Comparison of ENCODE assay signal across 14 cellular contexts in the genomic region with DNA sequence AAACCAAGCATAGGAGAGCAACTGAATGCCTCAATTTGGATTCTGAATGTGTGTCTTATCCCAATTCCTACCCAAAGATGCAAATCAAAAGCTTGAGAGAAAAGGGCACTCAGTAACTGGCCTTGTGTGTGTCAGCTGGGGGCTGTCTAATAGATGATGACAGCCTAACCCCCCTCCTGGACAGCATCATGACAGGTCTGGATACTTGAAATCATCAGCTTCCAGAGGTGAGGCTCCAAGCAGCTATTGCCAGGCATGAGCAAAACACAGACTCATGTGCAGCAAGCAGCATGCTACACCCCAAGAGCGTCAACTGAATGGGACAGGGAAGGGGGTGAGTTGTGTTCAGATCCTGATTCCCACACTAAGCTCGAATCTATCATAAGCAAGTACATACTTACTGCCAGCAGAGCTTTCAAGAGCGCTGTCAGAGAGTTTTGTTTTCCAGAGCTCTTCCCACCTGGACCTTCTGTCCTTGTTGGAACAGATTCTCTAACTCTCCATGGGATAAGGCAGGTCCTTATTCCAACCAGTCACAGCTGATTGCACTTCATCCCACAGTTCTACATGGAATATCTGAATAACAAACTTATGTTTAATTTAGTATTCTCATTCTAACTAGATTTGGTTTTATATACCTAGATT.
A peak's percentile ranks its signal among the peaks of the same experiment; 100 is the strongest.
DNase-seq lines count a peak whose midpoint lies in the region; ATAC-seq lines count a peak whose summit lies in the region.
"Had no signal": no experiment of that assay in that cellular context is flagged by ENCODE, and none has a peak within 500 bp of the region (broad histone marks: within the 10 kb centered on the region; RNA-seq: fewer than 3 reads in every experiment).

No MANE protein-coding gene starts in this region.

- no peaks in the 10 kb centered on the region for H3K4me1 ChIP-seq in naive thymus-derived CD4-positive, alpha-beta T cell (ENCODE audit: control insufficient read depth in 2 of 2, insufficient read depth in 2 of 2, low read length in 2 of 2)

- H3K27ac Mint-ChIP-seq in activated CD4-positive, alpha-beta T cell treated with anti-CD3 and anti-CD28 coated beads, Interleukin-2, amount 10 ng/mL, durations not matched to agents 24 days and 14 days: no peak overlapping the region
- no peak overlapping the region for H3K27ac Mint-ChIP-seq in activated CD4-positive, alpha-beta T cell treated with anti-CD3 and anti-CD28 coated beads, Interleukin-2, amount 10 ng/mL, durations not matched to agents 7 days and 5 days
- H3K27ac Mint-ChIP-seq in naive thymus-derived CD4-positive, alpha-beta T cell: no peak overlapping the region
- H3K27ac Mint-ChIP-seq: CD8-positive, alpha-beta T cell had no signal

- H3K27me3 Mint-ChIP-seq in activated CD4-positive, alpha-beta T cell treated with anti-CD3 and anti-CD28 coated beads, Interleukin-2, amount 10 ng/mL, durations not matched to agents 24 days and 14 days: peaks cover under 1% of the 10 kb centered on the region
- no peaks in the 10 kb centered on the region for H3K27me3 Mint-ChIP-seq in activated CD4-positive, alpha-beta T cell treated with anti-CD3 and anti-CD28 coated beads, Interleukin-2, amount 10 ng/mL, durations not matched to agents 7 days and 5 days
- H3K27me3 Mint-ChIP-seq in naive thymus-derived CD4-positive, alpha-beta T cell: peaks cover 0 to 12% (median 5%) of the 10 kb centered on the region in 5 donors

- H3K9me3 Mint-ChIP-seq in activated CD4-positive, alpha-beta T cell treated with anti-CD3 and anti-CD28 coated beads, Interleukin-2, amount 10 ng/mL, durations not matched to agents 24 days and 14 days: no peaks in the 10 kb centered on the region
- H3K9me3 Mint-ChIP-seq in activated CD4-positive, alpha-beta T cell treated with anti-CD3 and anti-CD28 coated beads, Interleukin-2, amount 10 ng/mL, durations not matched to agents 7 days and 5 days: no peaks in the 10 kb centered on the region
- H3K9me3 Mint-ChIP-seq in naive thymus-derived CD4-positive, alpha-beta T cell: peaks cover 0 to 10% (median 2%) of the 10 kb centered on the region in 11 donors
- H3K9me3 Mint-ChIP-seq: CD8-positive, alpha-beta T cell; H9 had no signal

- H3K4me1 Mint-ChIP-seq in activated CD4-positive, alpha-beta T cell treated with anti-CD3 and anti-CD28 coated beads, Interleukin-2, amount 10 ng/mL, durations not matched to agents 24 days and 14 days: no peaks in the 10 kb centered on the region
- H3K4me1 Mint-ChIP-seq in activated CD4-positive, alpha-beta T cell treated with anti-CD3 and anti-CD28 coated beads, Interleukin-2, amount 10 ng/mL, durations not matched to agents 7 days and 5 days: no peaks in the 10 kb centered on the region
- H3K4me1 Mint-ChIP-seq in naive thymus-derived CD4-positive, alpha-beta T cell: no peaks in the 10 kb centered on the region

- H3K36me3 Mint-ChIP-seq in activated CD4-positive, alpha-beta T cell treated with anti-CD3 and anti-CD28 coated beads, Interleukin-2, amount 10 ng/mL, durations not matched to agents 24 days and 14 days (ENCODE audit: low read depth): no peaks in the 10 kb centered on the region
- H3K36me3 Mint-ChIP-seq in activated CD4-positive, alpha-beta T cell treated with anti-CD3 and anti-CD28 coated beads, Interleukin-2, amount 10 ng/mL, durations not matched to agents 7 days and 5 days (ENCODE audit: low read depth): no peaks in the 10 kb centered on the region
- no peaks in the 10 kb centered on the region for H3K36me3 Mint-ChIP-seq in naive thymus-derived CD4-positive, alpha-beta T cell
- H3K36me3 Mint-ChIP-seq: CD8-positive, alpha-beta T cell had no signal

- H3K4me3 Mint-ChIP-seq in activated CD4-positive, alpha-beta T cell treated with anti-CD3 and anti-CD28 coated beads, Interleukin-2, amount 10 ng/mL, durations not matched to agents 24 days and 14 days: no peak overlapping the region
- no peak overlapping the region for H3K4me3 Mint-ChIP-seq in activated CD4-positive, alpha-beta T cell treated with anti-CD3 and anti-CD28 coated beads, Interleukin-2, amount 10 ng/mL, durations not matched to agents 7 days and 5 days
- H3K4me3 Mint-ChIP-seq in naive thymus-derived CD4-positive, alpha-beta T cell: no peak overlapping the region
- H3K4me3 Mint-ChIP-seq: CD8-positive, alpha-beta T cell; H9 had no signal

- H3K27ac ChIP-seq in naive thymus-derived CD4-positive, alpha-beta T cell (ENCODE audit: low read depth, low read length): no peak overlapping the region
- H3K27ac ChIP-seq: BLaER1 treated with 17β-estradiol and CSF1 and Interleukin-3, amounts not matched to agents 10 nM and 100 nM had no signal

- H3K36me3 ChIP-seq in naive thymus-derived CD4-positive, alpha-beta T cell (ENCODE audit: control insufficient read depth in 2 of 3, insufficient read depth in 3 of 3, low read length in 3 of 3): no peaks in the 10 kb centered on the region
- H3K36me3 ChIP-seq: BLaER1 treated with 17β-estradiol and CSF1 and Interleukin-3, amounts not matched to agents 10 nM and 100 nM had no signal

- POLR2A ChIA-PET in activated CD4-positive, alpha-beta T cell treated with anti-CD3 and anti-CD28 coated beads, Interleukin-2, amount 10 ng/mL, durations not matched to agents 7 days and 5 days (lab: Charles Lee): no interaction called here
- POLR2A ChIA-PET in naive thymus-derived CD4-positive, alpha-beta T cell (lab: Charles Lee): no interaction called here

- CTCF ChIA-PET in activated CD4-positive, alpha-beta T cell treated with anti-CD3 and anti-CD28 coated beads, Interleukin-2, amount 10 ng/mL, durations not matched to agents 7 days and 5 days (lab: Charles Lee): no interaction called here
- CTCF ChIA-PET in naive thymus-derived CD4-positive, alpha-beta T cell (lab: Charles Lee): no interaction called here

- no peaks in the 10 kb centered on the region for H3K27me3 ChIP-seq in naive thymus-derived CD4-positive, alpha-beta T cell (ENCODE audit: control insufficient read depth in 2 of 2, insufficient read depth in 2 of 2, low read length in 2 of 2)
- H3K27me3 ChIP-seq: BLaER1 treated with 17β-estradiol and CSF1 and Interleukin-3, amounts not matched to agents 10 nM and 100 nM had no signal

- peak; percentile 19 for DNase-seq in activated CD4-positive, alpha-beta T cell treated with anti-CD3 and anti-CD28 coated beads, Interleukin-2, amount 10 ng/mL, durations not matched to agents 24 days and 14 days
- DNase-seq in activated CD4-positive, alpha-beta T cell treated with anti-CD3 and anti-CD28 coated beads, Interleukin-2, amount 10 ng/mL, durations not matched to agents 7 days and 5 days: no peak
- DNase-seq in left ventricle myocardium superior: no peak
- DNase-seq in cardiac septum (ENCODE audit: low spot score): no peak
- peak; percentile 42 for DNase-seq in cerebellum (ENCODE audit: low spot score)
- no peak for DNase-seq in naive thymus-derived CD4-positive, alpha-beta T cell
- DNase-seq: 8988T; Calu3; CD8-positive, alpha-beta T cell; DMS79 treated with DMSO at 0.1 percent for 48 hours; H9 had no signal

- H3K4me3 ChIP-seq in naive thymus-derived CD4-positive, alpha-beta T cell (ENCODE audit: low read length): no peak overlapping the region
- H3K4me3 ChIP-seq: BLaER1 treated with 17β-estradiol and CSF1 and Interleukin-3, amounts not matched to agents 10 nM and 100 nM; GM12878 had no signal

- no peaks in the 10 kb centered on the region for H3K9me3 ChIP-seq in naive thymus-derived CD4-positive, alpha-beta T cell (ENCODE audit: control insufficient read depth in 2 of 3, low read length in 3 of 3)
- H3K9me3 ChIP-seq: BLaER1 treated with 17β-estradiol and CSF1 and Interleukin-3, amounts not matched to agents 10 nM and 100 nM had no signal

- ATAC-seq in left ventricle myocardium superior (peak; percentile 38), GM19351 (IDR thresholded peaks at IDR 0.05; ENCODE audit: unreplicated experiment) (no peak)
- ATAC-seq in naive thymus-derived CD4-positive, alpha-beta T cell: no peak
- ATAC-seq: CD8-positive, alpha-beta T cell; GM12878 had no signal

- intact Hi-C loops in activated CD4-positive, alpha-beta T cell treated with anti-CD3 and anti-CD28 coated beads, Interleukin-2, amount 10 ng/mL, durations not matched to agents 24 days and 14 days (cut with micrococcal nuclease): no loop called here
- intact Hi-C loops in left ventricle myocardium superior (cut with micrococcal nuclease) (no loop called here), cardiac septum (cut with DNase I) (no loop called here)
- intact Hi-C loops in naive thymus-derived CD4-positive, alpha-beta T cell (cut with micrococcal nuclease): no loop called here

Comparison
In these comparisons a context has a peak if more than half of its experiments do, and no peak if none do; other contexts are left out.
1. DNase-seq: peak in activated CD4-positive, alpha-beta T cell treated with anti-CD3 and anti-CD28 coated beads, Interleukin-2, amount 10 ng/mL, durations not matched to agents 24 days and 14 days (single experiment) and cerebellum (single experiment); none in activated CD4-positive, alpha-beta T cell treated with anti-CD3 and anti-CD28 coated beads, Interleukin-2, amount 10 ng/mL, durations not matched to agents 7 days and 5 days (single experiment), left ventricle myocardium superior (single experiment), cardiac septum (single experiment) and naive thymus-derived CD4-positive, alpha-beta T cell (0 of 9).